Comparison of ENCODE assay signal across 8 cellular contexts in genomic region chrX:129905787-129906580, GRCh38. TPM values are rescaled to one million over a fixed set of nuclear protein-coding genes. Genes with fewer than 3 reads are reported as not detected.
DNase-seq lines count a peak whose midpoint lies in the region; ATAC-seq, FAIRE-seq and TF ChIP-seq lines count a peak whose summit lies in the region.

A gene with protein sequence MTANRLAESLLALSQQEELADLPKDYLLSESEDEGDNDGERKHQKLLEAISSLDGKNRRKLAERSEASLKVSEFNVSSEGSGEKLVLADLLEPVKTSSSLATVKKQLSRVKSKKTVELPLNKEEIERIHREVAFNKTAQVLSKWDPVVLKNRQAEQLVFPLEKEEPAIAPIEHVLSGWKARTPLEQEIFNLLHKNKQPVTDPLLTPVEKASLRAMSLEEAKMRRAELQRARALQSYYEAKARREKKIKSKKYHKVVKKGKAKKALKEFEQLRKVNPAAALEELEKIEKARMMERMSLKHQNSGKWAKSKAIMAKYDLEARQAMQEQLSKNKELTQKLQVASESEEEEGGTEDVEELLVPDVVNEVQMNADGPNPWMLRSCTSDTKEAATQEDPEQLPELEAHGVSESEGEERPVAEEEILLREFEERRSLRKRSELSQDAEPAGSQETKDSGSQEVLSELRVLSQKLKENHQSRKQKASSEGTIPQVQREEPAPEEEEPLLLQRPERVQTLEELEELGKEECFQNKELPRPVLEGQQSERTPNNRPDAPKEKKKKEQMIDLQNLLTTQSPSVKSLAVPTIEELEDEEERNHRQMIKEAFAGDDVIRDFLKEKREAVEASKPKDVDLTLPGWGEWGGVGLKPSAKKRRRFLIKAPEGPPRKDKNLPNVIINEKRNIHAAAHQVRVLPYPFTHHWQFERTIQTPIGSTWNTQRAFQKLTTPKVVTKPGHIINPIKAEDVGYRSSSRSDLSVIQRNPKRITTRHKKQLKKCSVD (plus strand): TSS chrX:129906164. CDS start chrX:129906211, 47 bp downstream.

- H3K4me3 ChIP-seq in choroid plexus epithelial cell (ENCODE audit: low read depth, low read length) (peak within 1 kb of the TSS; percentile 75), kidney (ENCODE audit: low read length in 2 of 2) (peak within 1 kb of the TSS; percentile 82 to 86)

- FAIRE-seq in kidney (lab: Jason Lieb, UNC): peak; percentile 87

- peak; percentile 97 for ATAC-seq in HG03439 (IDR thresholded peaks at IDR 0.05; ENCODE audit: unreplicated experiment)

- intact Hi-C loops in kidney (cut with DNase I): no loop called here

- TF ChIP-seq CTCF in choroid plexus epithelial cell (conservative IDR thresholded peaks at IDR 0.05; ENCODE audit: low read depth, low read length): no peak
- TF ChIP-seq CTCF in kidney (IDR thresholded peaks at IDR 0.05; ENCODE audit: borderline replicate concordance, extremely low read depth, insufficient read depth): no peak

- peak; percentile 69 for TF ChIP-seq POLR2A in GM19193 (IDR thresholded peaks at IDR 0.05; ENCODE audit: extremely low read depth, insufficient read depth, insufficient read length)

- H3K27ac ChIP-seq in kidney (ENCODE audit: low read depth in 2 of 2, low read length in 2 of 2): peak within 1 kb of the TSS; percentile 51 to 53

- H3K9me3 ChIP-seq in kidney (ENCODE audit: control insufficient read depth in 1 of 2, low read length in 2 of 2): no peaks in the 10 kb centered on the region

- peak; percentile 78 to 80 for DNase-seq in AML-193 (lab: John Stamatoyannopoulos, UW)
- DNase-seq in NCI-H510A treated with DMSO at 0.1 percent for 48 hours (lab: John Stamatoyannopoulos, UW): peak; percentile 83
- DNase-seq in activated CD4-positive, alpha-beta T cell treated with anti-CD3 and anti-CD28 coated beads for 24 hours (ENCODE audit: low read depth in 2 of 2): peak; percentile 65 to 70
- peak; percentile 91 for DNase-seq in choroid plexus epithelial cell (ENCODE audit: low read depth)
- DNase-seq in kidney: peak; percentile 94
- DNase-seq in stimulated activated CD4-positive, alpha-beta T cell treated with anti-CD3 and anti-CD28 coated beads, Interleukin-15, amount 100 ng/mL, for 24 hours: peak; percentile 91

- H3K36me3 ChIP-seq in kidney (ENCODE audit: control insufficient read depth in 1 of 2, insufficient read depth in 2 of 2, low read length in 2 of 2): peaks cover 0 to 11% of the 10 kb centered on the region in 2 donors

- H3K9ac ChIP-seq in kidney (ENCODE audit: low read length in 2 of 2): peak within 1 kb of the TSS; percentile 55 to 78

- H3K4me1 ChIP-seq in kidney (ENCODE audit: control insufficient read depth in 1 of 2, insufficient read depth in 1 of 2, low read depth in 1 of 2, low read length in 2 of 2): no peaks in the 10 kb centered on the region

RNA-seq across cellular contexts. Expression of the gene that starts here (rescaled TPM):
- total RNA-seq in kidney: 15.3 TPM
- 7.7 TPM for polyA plus RNA-seq in kidney (ENCODE audit: insufficient read depth, low read depth, low replicate concordance)

Comparison
In these comparisons a context has a peak if more than half of its experiments do, and no peak if none do; other contexts are left out.
1. Peak in every context shown above with its lines: DNase-seq, ATAC-seq, H3K4me3 ChIP-seq and H3K27ac ChIP-seq.